Comparison of ENCODE assay signal across 8 cellular contexts in the genomic region with DNA sequence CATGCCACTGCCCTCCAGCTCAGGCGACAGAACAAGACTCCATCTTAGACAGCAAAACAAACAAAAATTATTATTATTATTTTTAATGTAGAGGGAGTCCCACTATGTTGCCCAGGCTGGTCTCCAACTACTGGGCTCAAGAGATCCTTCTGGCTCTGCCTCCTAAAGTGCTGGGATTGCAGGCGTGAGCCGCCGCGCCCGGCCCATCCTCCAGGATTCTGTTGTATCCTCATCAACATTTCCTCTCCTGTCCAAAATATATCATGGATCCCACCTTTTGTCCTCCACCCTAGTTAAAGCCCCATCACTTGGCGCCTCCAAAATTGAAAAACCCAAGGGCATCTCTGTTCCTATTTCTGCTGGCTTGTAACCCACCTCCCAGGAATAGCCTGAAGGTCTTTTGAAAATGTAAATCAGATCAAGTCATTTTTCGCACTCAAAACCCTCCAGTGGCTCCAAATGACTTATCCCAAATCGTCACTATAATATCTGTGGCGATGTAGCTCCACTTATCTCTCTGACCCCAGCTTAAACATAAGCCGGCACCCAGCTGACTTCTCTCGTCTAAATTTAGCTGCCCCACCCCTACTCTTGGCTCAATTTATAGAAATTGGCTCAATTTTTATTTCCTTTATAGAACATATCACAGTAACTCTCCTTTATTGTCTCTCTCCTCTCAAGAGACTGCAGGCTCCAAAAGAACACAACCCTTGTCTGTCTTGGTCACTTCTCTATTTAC. TPM values are rescaled to one million over a fixed set of nuclear protein-coding genes. Genes with fewer than 3 reads are reported as not detected.
DNase-seq lines count a peak whose midpoint lies in the region; ATAC-seq and TF ChIP-seq lines count a peak whose summit lies in the region.

No MANE protein-coding gene starts in this region.

- TF ChIP-seq CTCF in SU-DHL-6 (IDR thresholded peaks at IDR 0.05; ENCODE audit: insufficient read depth, low read length, poor library complexity, severe bottlenecking) (no peak), gastroesophageal sphincter (IDR thresholded peaks at IDR 0.05) (no peak)

- peaks cover 14% of the 10 kb centered on the region for H3K36me3 Mint-ChIP-seq in T-helper 1 cell treated with Interleukin-12 subunit alpha and Interleukin-12 subunit beta and Interleukin-4 antibody, amounts not matched to agents 30 μg/mL and 1 μg/mL, for 36 hours (ENCODE audit: low read depth)

- H3K4me3 ChIP-seq in SU-DHL-6 (ENCODE audit: insufficient read depth, low read length, poor library complexity, severe bottlenecking) (no peak overlapping the region), gastroesophageal sphincter (no peak overlapping the region), skeletal muscle satellite cell (ENCODE audit: low read length) (peak overlapping the region; percentile 58)

- peak overlapping the region; percentile 33 for H3K4me2 ChIP-seq in SU-DHL-6 (ENCODE audit: low read depth, low read length, poor library complexity, severe bottlenecking)
- peak overlapping the region; percentile 69 for H3K4me2 ChIP-seq in skeletal muscle satellite cell (ENCODE audit: low read length)

- H3K27ac Mint-ChIP-seq in T-helper 1 cell treated with Interleukin-12 subunit alpha and Interleukin-12 subunit beta and Interleukin-4 antibody, amounts not matched to agents 30 μg/mL and 1 μg/mL, for 36 hours, result peak overlapping the region; percentile 18

- ATAC-seq in gastroesophageal sphincter, result no peak

- H3F3A ChIP-seq in SU-DHL-6 (ENCODE audit: insufficient read depth), result peaks cover 20% of the 10 kb centered on the region

- peaks cover 38% of the 10 kb centered on the region for H3K4me1 Mint-ChIP-seq in T-helper 1 cell treated with Interleukin-12 subunit alpha and Interleukin-12 subunit beta and Interleukin-4 antibody, amounts not matched to agents 30 μg/mL and 1 μg/mL, for 36 hours (ENCODE audit: low read depth)

- no peak for TF ChIP-seq EP300 in gastroesophageal sphincter (IDR thresholded peaks at IDR 0.05)

- 75 to 80% methylated on average over 11 to 12 of the region's 12 CpGs for WGBS in gastroesophageal sphincter (ENCODE audit: low coverage in 1 of 2), 2 donors

- H3K27me3 ChIP-seq in SU-DHL-6 (ENCODE audit: low read length), result no peaks in the 10 kb centered on the region
- no peaks in the 10 kb centered on the region for H3K27me3 ChIP-seq in gastroesophageal sphincter
- H3K27me3 ChIP-seq in skeletal muscle satellite cell (ENCODE audit: control insufficient read depth, insufficient read depth, low read length), result no peaks in the 10 kb centered on the region

- no peak for TF ChIP-seq POLR2A in gastroesophageal sphincter (IDR thresholded peaks at IDR 0.05)

- no peaks in the 10 kb centered on the region for H3K9me3 Mint-ChIP-seq in T-helper 1 cell treated with Interleukin-12 subunit alpha and Interleukin-12 subunit beta and Interleukin-4 antibody, amounts not matched to agents 30 μg/mL and 1 μg/mL, for 36 hours

- DNase-seq in T-helper 1 cell (no peak), NCI-H524 treated with DMSO at 0.1 percent for 48 hours (lab: John Stamatoyannopoulos, UW) (no peak), AG20443 (ENCODE audit: low spot score) (no peak), NCI-H510A treated with DMSO at 0.1 percent for 48 hours (lab: John Stamatoyannopoulos, UW) (no peak)

- H3K27me3 Mint-ChIP-seq in T-helper 1 cell treated with Interleukin-12 subunit alpha and Interleukin-12 subunit beta and Interleukin-4 antibody, amounts not matched to agents 30 μg/mL and 1 μg/mL, for 36 hours (ENCODE audit: low read depth), result peaks cover 5% of the 10 kb centered on the region

- no peak overlapping the region for H3K27ac ChIP-seq in SU-DHL-6 (ENCODE audit: low read depth, low read length)
- peak overlapping the region in 3 of 4 donors; percentile 95 to 100 (median 95) for H3K27ac ChIP-seq in gastroesophageal sphincter

- H3K9me2 ChIP-seq in SU-DHL-6 (replicated peaks; ENCODE audit: insufficient read depth, low read length), result no peaks in the 10 kb centered on the region

- H2AFZ ChIP-seq in SU-DHL-6 (ENCODE audit: low read depth, low read length, severe bottlenecking), result no peak overlapping the region

- H3K9me3 ChIP-seq in SU-DHL-6 (ENCODE audit: insufficient read depth, low read length) (no peaks in the 10 kb centered on the region), gastroesophageal sphincter (no peaks in the 10 kb centered on the region), skeletal muscle satellite cell (replicated peaks; ENCODE audit: low read length) (no peaks in the 10 kb centered on the region)

- H3K9ac ChIP-seq in SU-DHL-6 (ENCODE audit: low read length) (no peak overlapping the region), skeletal muscle satellite cell (ENCODE audit: low read depth, low read length) (no peak overlapping the region)

- no peak overlapping the region for H3K4me3 Mint-ChIP-seq in T-helper 1 cell treated with Interleukin-12 subunit alpha and Interleukin-12 subunit beta and Interleukin-4 antibody, amounts not matched to agents 30 μg/mL and 1 μg/mL, for 36 hours

- no peaks in the 10 kb centered on the region for H3K79me2 ChIP-seq in SU-DHL-6 (ENCODE audit: insufficient read depth, low read length)

- peaks cover 0 to 34% (median 0%) of the 10 kb centered on the region in 3 donors for H3K4me1 ChIP-seq in gastroesophageal sphincter
- H3K4me1 ChIP-seq in skeletal muscle satellite cell (ENCODE audit: control insufficient read depth, insufficient read depth, low read length), result peaks cover 5% of the 10 kb centered on the region

- H4K20me1 ChIP-seq in SU-DHL-6 (ENCODE audit: low read depth, low read length), result no peaks in the 10 kb centered on the region

- H3K36me3 ChIP-seq in SU-DHL-6 (ENCODE audit: low read length) (no peaks in the 10 kb centered on the region), gastroesophageal sphincter (peaks cover 0 to 24% of the 10 kb centered on the region in 2 donors), skeletal muscle satellite cell (ENCODE audit: insufficient read depth, low read length) (peaks cover 11% of the 10 kb centered on the region)

RNA-seq across cellular contexts. Expression of gene ZNF784, which starts 1.1 kb away (rescaled TPM):
- total RNA-seq in gastroesophageal sphincter, result 1 to 10 TPM in 3 of 4 donors, under 1 TPM in 1; 0.54 to 8.1 (median 4.8) TPM
- 3.0 and 4.2 TPM in 2 replicates for total RNA-seq in skeletal muscle satellite cell (2012; rRNA removed)

RNA-seq across cellular contexts. Expression of gene ZNF580, which starts 17.5 kb away (rescaled TPM):
- 10 to 100 TPM; 28.9 to 44.1 (median 35.2) TPM for total RNA-seq in gastroesophageal sphincter
- total RNA-seq in skeletal muscle satellite cell (2012; rRNA removed), result 1.7 and 2.0 TPM in 2 replicates

RNA-seq across cellular contexts. Expression of gene ZNF865, which starts 17.9 kb away (rescaled TPM):
- 10 to 100 TPM in 1 of 4 donors, 1 to 10 TPM in 3; 4.6 to 12.0 (median 6.4) TPM for total RNA-seq in gastroesophageal sphincter
- 1.3 and 1.7 TPM in 2 replicates for total RNA-seq in skeletal muscle satellite cell (2012; rRNA removed)

RNA-seq across cellular contexts. Expression of gene ZNF581, which starts 20.1 kb away (rescaled TPM):
- 10 to 100 TPM in 3 of 4 donors, 1 to 10 TPM in 1; 8.4 to 17.5 (median 11.4) TPM for total RNA-seq in gastroesophageal sphincter
- total RNA-seq in skeletal muscle satellite cell (2012; rRNA removed), result 14.2 and 14.4 TPM in 2 replicates

RNA-seq across cellular contexts. Expression of gene ZNF524, which starts 23.2 kb away (rescaled TPM):
- total RNA-seq in gastroesophageal sphincter, result 10 to 100 TPM; 20.3 to 33.5 (median 26.4) TPM
- total RNA-seq in skeletal muscle satellite cell (2012; rRNA removed), result 7.2 and 9.4 TPM in 2 replicates
